ENCODE assay signal across 25 cellular contexts in the genomic region with DNA sequence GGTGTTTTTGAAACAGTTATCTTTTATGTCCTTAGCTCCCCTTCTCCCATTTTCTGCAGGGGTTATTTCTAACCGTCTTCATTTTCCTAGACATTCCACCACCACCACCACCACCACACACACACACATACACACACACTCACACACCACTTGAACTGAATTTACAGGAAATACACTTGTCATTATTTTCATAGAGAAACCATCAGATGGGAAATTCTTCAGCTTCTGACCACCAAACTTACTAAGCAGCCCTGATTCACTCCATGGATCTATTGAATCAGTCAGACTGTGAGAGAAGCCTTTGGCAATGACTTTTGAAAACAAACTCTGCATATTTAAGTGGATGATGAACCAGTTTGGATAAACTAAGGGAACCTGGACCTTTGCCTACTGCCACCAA.
DNase-seq lines count a peak whose midpoint lies in the region; ATAC-seq, FAIRE-seq and TF ChIP-seq lines count a peak whose summit lies in the region.
"Had no signal": no experiment of that assay in that cellular context is flagged by ENCODE, and none has a peak within 500 bp of the region (broad histone marks: within the 10 kb centered on the region; RNA-seq: fewer than 3 reads in every experiment).

No MANE protein-coding gene starts in this region.

- no peak overlapping the region for H3K9ac ChIP-seq in astrocyte (ENCODE audit: low read length)
- no peak overlapping the region for H3K9ac ChIP-seq in fibroblast of lung (ENCODE audit: insufficient read depth, low read length)
- H3K9ac ChIP-seq: BLaER1, GM23248 had no signal

- H3K79me2 ChIP-seq in astrocyte (ENCODE audit: insufficient read depth, low read length) (no peaks in the 10 kb centered on the region), fibroblast of lung (ENCODE audit: control insufficient read depth, insufficient read depth, low read length) (no peaks in the 10 kb centered on the region)

- H3K27ac ChIP-seq in astrocyte (ENCODE audit: low read depth, low read length), result peak overlapping the region; percentile 26
- H3K27ac ChIP-seq in fibroblast of lung (ENCODE audit: insufficient read depth, low read length), result no peak overlapping the region
- H3K27ac ChIP-seq: BLaER1, GM23248, SJSA1 had no signal

- H3K4me3 ChIP-seq in astrocyte (ENCODE audit: insufficient read depth, low read depth, low read length), result no peak overlapping the region
- no peak overlapping the region for H3K4me3 ChIP-seq in fibroblast of lung (replicated peaks in 1 of 4; ENCODE audit: control extremely low read depth in 1 of 4, insufficient read depth in 1 of 4, low read depth in 3 of 4, low read length in 4 of 4)
- H3K4me3 ChIP-seq: BLaER1, GM23248, SJSA1 had no signal

- no peak overlapping the region for H3K4me3 Mint-ChIP-seq in astrocyte (ENCODE audit: unreplicated experiment)
- H3K4me3 Mint-ChIP-seq in activated T-cell treated with anti-CD3 and anti-CD28 coated beads, Interleukin-2, amount 50 U/mL, for 4 hours, result no peak overlapping the region
- H3K4me3 Mint-ChIP-seq: CD4-positive, CD25-positive, alpha-beta regulatory T cell; H9 had no signal

- H3K36me3 ChIP-seq in astrocyte (ENCODE audit: insufficient read depth, low read length) (no peaks in the 10 kb centered on the region), fibroblast of lung (ENCODE audit: control insufficient read depth, insufficient read depth, low read length) (no peaks in the 10 kb centered on the region)
- H3K36me3 ChIP-seq: BLaER1, SJSA1 had no signal

- FAIRE-seq in astrocyte (lab: Jason Lieb, UNC), result no peak
- FAIRE-seq: A204.1 had no signal

- peaks cover 2% of the 10 kb centered on the region for H3K27me3 Mint-ChIP-seq in astrocyte (ENCODE audit: low read depth, unreplicated experiment)
- H3K27me3 Mint-ChIP-seq in activated T-cell treated with anti-CD3 and anti-CD28 coated beads, Interleukin-2, amount 50 U/mL, for 4 hours (ENCODE audit: low read depth), result no peaks in the 10 kb centered on the region
- H3K27me3 Mint-ChIP-seq: CD4-positive, CD25-positive, alpha-beta regulatory T cell had no signal

- H3K4me1 ChIP-seq in astrocyte (ENCODE audit: insufficient read depth, low read length) (no peaks in the 10 kb centered on the region), fibroblast of lung (ENCODE audit: control insufficient read depth, extremely low read depth, insufficient read depth, low read length) (no peaks in the 10 kb centered on the region)
- H3K4me1 ChIP-seq: BLaER1, SJSA1 had no signal

- no peak for TF ChIP-seq CTCF in astrocyte (IDR thresholded peaks at IDR 0.05; ENCODE audit: insufficient read depth, low read depth, low read length)
- no peak for TF ChIP-seq CTCF in fibroblast of lung (conservative IDR thresholded peaks at IDR 0.05 in 1 of 2, IDR thresholded peaks at IDR 0.05 in 1 of 2; ENCODE audit: low read depth in 1 of 2, low read length in 2 of 2)
- TF ChIP-seq CTCF in omental fat pad (IDR thresholded peaks at IDR 0.05), result no peak

- H2AFZ ChIP-seq in astrocyte (ENCODE audit: low read depth, low read length), result no peak overlapping the region
- no peak overlapping the region for H2AFZ ChIP-seq in fibroblast of lung (ENCODE audit: low read length)
- H2AFZ ChIP-seq: GM23248 had no signal

- H3K9me3 Mint-ChIP-seq in astrocyte (ENCODE audit: unreplicated experiment), result no peaks in the 10 kb centered on the region
- H3K9me3 Mint-ChIP-seq in activated T-cell treated with anti-CD3 and anti-CD28 coated beads, Interleukin-2, amount 50 U/mL, for 4 hours, result peaks cover 30% of the 10 kb centered on the region

- no peak for ATAC-seq in GM21360 (IDR thresholded peaks at IDR 0.05; ENCODE audit: unreplicated experiment)
- no peak for ATAC-seq in activated T-cell treated with anti-CD3 and anti-CD28 coated beads, Interleukin-2, amount 50 U/mL, for 4 hours
- no peak for ATAC-seq in omental fat pad (ENCODE audit: low FRiP score)

- H3K9me3 ChIP-seq in astrocyte (ENCODE audit: insufficient read depth, low read depth, low read length) (peaks cover 5% of the 10 kb centered on the region), fibroblast of lung (ENCODE audit: control insufficient read depth, insufficient read depth, low read depth, low read length) (no peaks in the 10 kb centered on the region)
- H3K9me3 ChIP-seq: SJSA1 had no signal

- H3K27me3 ChIP-seq in astrocyte (ENCODE audit: insufficient read depth, low read length) (no peaks in the 10 kb centered on the region), fibroblast of lung (ENCODE audit: control insufficient read depth, insufficient read depth, low read length) (no peaks in the 10 kb centered on the region)
- H3K27me3 ChIP-seq: SJSA1 had no signal

- H3K4me2 ChIP-seq in astrocyte (ENCODE audit: low read length) (peak overlapping the region; percentile 22), fibroblast of lung (ENCODE audit: extremely low read depth, insufficient read depth, low read length) (no peak overlapping the region)
- H3K4me2 ChIP-seq: BLaER1 had no signal

- no peaks in the 10 kb centered on the region for H3K36me3 Mint-ChIP-seq in astrocyte (ENCODE audit: low read depth, unreplicated experiment)
- no peaks in the 10 kb centered on the region for H3K36me3 Mint-ChIP-seq in activated T-cell treated with anti-CD3 and anti-CD28 coated beads, Interleukin-2, amount 50 U/mL, for 4 hours (ENCODE audit: insufficient read depth)
- H3K36me3 Mint-ChIP-seq: CD4-positive, CD25-positive, alpha-beta regulatory T cell had no signal

- H4K20me1 ChIP-seq in astrocyte (ENCODE audit: insufficient read depth, low read length) (no peaks in the 10 kb centered on the region), fibroblast of lung (ENCODE audit: control insufficient read depth, extremely low read depth, insufficient read depth, low read length) (no peaks in the 10 kb centered on the region)
- H4K20me1 ChIP-seq: BLaER1 had no signal

- DNase-seq in HS-27A (ENCODE audit: low read depth) (peak; percentile 3), astrocyte (ENCODE audit: low read depth) (peak; percentile 92), fibroblast of lung (ENCODE audit: low read depth in 2 of 2) (peak; percentile 58 to 94), renal cortical epithelial cell (ENCODE audit: low read depth) (peak; percentile 7), omental fat pad (ENCODE audit: low spot score) (no peak)
- no peak for DNase-seq in activated T-cell treated with anti-CD3 and anti-CD28 coated beads, Interleukin-2, amount 50 U/mL, for 4 hours
- DNase-seq: CD4-positive, CD25-positive, alpha-beta regulatory T cell; DMS153; DND-41; GM23248; H9; NCI-H1092; NCI-H1417 treated with DMSO at 0.1 percent for 48 hours; NCI-H1694 treated with DMSO at 0.1 percent for 48 hours; NCI-H2081 treated with DMSO at 0.1 percent for 48 hours; NCI-H2171; NCI-H226; NCI-H510A; NCI-H69; Right ventricle myocardium superior; RPMI8226 had no signal

- no peak overlapping the region for H3K27ac Mint-ChIP-seq in astrocyte (ENCODE audit: unreplicated experiment)
- H3K27ac Mint-ChIP-seq: CD4-positive, CD25-positive, alpha-beta regulatory T cell; H9 had no signal

- no peaks in the 10 kb centered on the region for H3K4me1 Mint-ChIP-seq in astrocyte (ENCODE audit: low read depth, unreplicated experiment)
- no peaks in the 10 kb centered on the region for H3K4me1 Mint-ChIP-seq in activated T-cell treated with anti-CD3 and anti-CD28 coated beads, Interleukin-2, amount 50 U/mL, for 4 hours (ENCODE audit: low read depth)
- H3K4me1 Mint-ChIP-seq: CD4-positive, CD25-positive, alpha-beta regulatory T cell had no signal

Comparison
In these comparisons a context has a peak if more than half of its experiments do, and no peak if none do; other contexts are left out.
1. DNase-seq: peak in HS-27A (single experiment), astrocyte (single experiment), fibroblast of lung (2 of 2) and renal cortical epithelial cell (single experiment); none in activated T-cell treated with anti-CD3 and anti-CD28 coated beads, Interleukin-2, amount 50 U/mL, for 4 hours (single experiment) and omental fat pad (single experiment).